In genomic region chr3:29195055-29195454, GRCh38 we compare ENCODE assay signal across 19 cellular contexts.
"Had no signal": no experiment of that assay in that cellular context is flagged by ENCODE, and none has a peak within 500 bp of the region (broad histone marks: within the 10 kb centered on the region; RNA-seq: fewer than 3 reads in every experiment).

No MANE protein-coding gene starts in this region.

- H3K4me3 Mint-ChIP-seq: activated naive CD4-positive, alpha-beta T cell treated with anti-CD3 and anti-CD28 coated beads for 36 hours; activated naive CD8-positive, alpha-beta T cell treated with anti-CD3 and anti-CD28 coated beads, Interleukin-2, amount 50 U/mL, for 24 hours; neural progenitor cell; stimulated activated naive CD8-positive, alpha-beta T cell treated with anti-CD3 and anti-CD28 coated beads, Interleukin-15, Interleukin-2, amounts not matched to agents 100 ng/mL and 50 ng/mL, for 24 hours; T-helper 1 cell treated with Interleukin-12 subunit alpha and Interleukin-12 subunit beta and Interleukin-4 antibody, amounts not matched to agents 30 μg/mL and 1 μg/mL, for 36 hours had no signal

- FAIRE-seq: colon, endometrium had no signal

- H3K4me1 Mint-ChIP-seq: activated naive CD8-positive, alpha-beta T cell treated with anti-CD3 and anti-CD28 coated beads, Interleukin-2, amount 50 U/mL, for 24 hours; neural progenitor cell had no signal

- H3K36me3 ChIP-seq: cardiac muscle cell, esophagus squamous epithelium, lower lobe of right lung, neural progenitor cell, sigmoid colon, spleen, WERI-Rb-1 had no signal

- ATAC-seq: activated naive CD8-positive, alpha-beta T cell treated with anti-CD3 and anti-CD28 coated beads, Interleukin-2, amount 50 U/mL, for 24 hours; left colon; lower lobe of right lung had no signal

- H3K4me3 ChIP-seq: cardiac muscle cell, esophagus squamous epithelium, lower lobe of right lung, neural progenitor cell, sigmoid colon, spleen had no signal

- H3K27ac Mint-ChIP-seq: activated naive CD4-positive, alpha-beta T cell treated with anti-CD3 and anti-CD28 coated beads for 36 hours; activated naive CD8-positive, alpha-beta T cell treated with anti-CD3 and anti-CD28 coated beads, Interleukin-2, amount 50 U/mL, for 24 hours; activated T-helper 2 cell treated with anti-CD3 and anti-CD28 coated beads, Interferon-gamma antibody, Interleukin-2, Interleukin-4, amounts not matched to agents 10 μg/mL and 5 μg/mL and 100 μg/mL, durations not matched to agents 14 hours and 24 hours and 36 hours; neural progenitor cell; stimulated activated naive CD8-positive, alpha-beta T cell treated with anti-CD3 and anti-CD28 coated beads, Interleukin-15, Interleukin-2, amounts not matched to agents 100 ng/mL and 50 ng/mL, for 24 hours; T-helper 1 cell treated with Interleukin-12 subunit alpha and Interleukin-12 subunit beta and Interleukin-4 antibody, amounts not matched to agents 30 μg/mL and 1 μg/mL, for 36 hours had no signal

- H3K9ac ChIP-seq: neural progenitor cell had no signal

- H3K4me2 ChIP-seq: neural progenitor cell had no signal

- H3K36me3 Mint-ChIP-seq: neural progenitor cell had no signal

- H2AFZ ChIP-seq: neural progenitor cell had no signal

- H3K27me3 ChIP-seq: cardiac muscle cell, esophagus squamous epithelium, neural progenitor cell, sigmoid colon, spleen had no signal

- DNase-seq: activated CD4-positive, alpha-beta T cell treated with anti-CD3 and anti-CD28 coated beads, Interleukin-2, amount 50 U/mL, for 48 hours; activated naive CD4-positive, alpha-beta T cell treated with anti-CD3 and anti-CD28 coated beads for 36 hours; activated naive CD8-positive, alpha-beta T cell treated with anti-CD3 and anti-CD28 coated beads, Interleukin-2, amount 50 U/mL, for 24 hours; aorta; esophagus squamous epithelium; glutamatergic neuron; hypothalamus; left colon; lower lobe of right lung; sigmoid colon; spleen; WERI-Rb-1 had no signal

- H3K4me1 ChIP-seq: esophagus squamous epithelium, lower lobe of right lung, neural progenitor cell, sigmoid colon, spleen had no signal

- H3K27ac ChIP-seq: cardiac muscle cell, esophagus squamous epithelium, lower lobe of right lung, neural progenitor cell, sigmoid colon, spleen, WERI-Rb-1 had no signal
